9 cellular contexts compared by ENCODE assay signal in the genomic region with DNA sequence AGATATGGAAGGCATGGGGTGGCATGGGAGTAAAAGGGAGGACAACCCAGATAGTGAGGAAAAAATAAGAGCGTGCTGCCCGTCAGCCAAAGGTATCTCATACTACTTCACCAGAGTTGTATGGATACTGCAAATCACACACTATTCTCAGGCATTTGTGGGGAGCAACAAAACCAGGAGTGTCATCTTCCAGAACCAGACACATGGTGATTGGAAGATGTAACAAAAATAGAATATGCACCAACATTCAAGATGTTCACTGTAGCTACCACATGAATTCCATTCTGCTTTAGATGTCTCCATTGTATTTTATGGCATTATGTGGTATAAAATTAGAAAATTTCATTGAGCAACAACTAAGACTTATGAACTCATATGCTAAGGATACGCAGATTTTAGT.
"Had no signal": no experiment of that assay in that cellular context is flagged by ENCODE, and none has a peak within 500 bp of the region (broad histone marks: within the 10 kb centered on the region; RNA-seq: fewer than 3 reads in every experiment).

No MANE protein-coding gene starts in this region.

- ATAC-seq: heart left ventricle; stimulated activated memory B cell treated with anti-CD40 and anti-IgM and Interleukin-4, amounts not matched to agents 10 μg/mL and 1 μg/mL and 100 μg/mL, for 72 hours had no signal

- H3K27me3 Mint-ChIP-seq: stimulated activated memory B cell treated with anti-CD40 and anti-IgM and Interleukin-4, amounts not matched to agents 10 μg/mL and 1 μg/mL and 100 μg/mL, for 72 hours had no signal

- H3K27ac Mint-ChIP-seq: stimulated activated memory B cell treated with anti-CD40 and anti-IgM and Interleukin-4, amounts not matched to agents 10 μg/mL and 1 μg/mL and 100 μg/mL, for 72 hours; T-helper 1 cell treated with Interleukin-12 subunit alpha and Interleukin-12 subunit beta and Interleukin-4 antibody, amounts not matched to agents 30 μg/mL and 1 μg/mL, for 36 hours had no signal

- H3K4me3 Mint-ChIP-seq: stimulated activated memory B cell treated with anti-CD40 and anti-IgM and Interleukin-4, amounts not matched to agents 10 μg/mL and 1 μg/mL and 100 μg/mL, for 72 hours; T-helper 1 cell treated with Interleukin-12 subunit alpha and Interleukin-12 subunit beta and Interleukin-4 antibody, amounts not matched to agents 30 μg/mL and 1 μg/mL, for 36 hours had no signal

- DNase-seq: activated CD4-positive, alpha-beta T cell treated with anti-CD3 and anti-CD28 coated beads for 48 hours; activated CD8-positive, alpha-beta memory T cell treated with anti-CD3 and anti-CD28 coated beads for 24 hours; foreskin melanocyte; heart left ventricle; retina; substantia nigra; transverse colon had no signal

- H3K9me3 Mint-ChIP-seq: stimulated activated memory B cell treated with anti-CD40 and anti-IgM and Interleukin-4, amounts not matched to agents 10 μg/mL and 1 μg/mL and 100 μg/mL, for 72 hours; T-helper 1 cell treated with Interleukin-12 subunit alpha and Interleukin-12 subunit beta and Interleukin-4 antibody, amounts not matched to agents 30 μg/mL and 1 μg/mL, for 36 hours had no signal
